In genomic region chr11:109085708-109086373, GRCh38 we compare ENCODE assay signal across 18 cellular contexts.
DNase-seq lines count a peak whose midpoint lies in the region; ATAC-seq and TF ChIP-seq lines count a peak whose summit lies in the region.
"Had no signal": no experiment of that assay in that cellular context is flagged by ENCODE, and none has a peak within 500 bp of the region (broad histone marks: within the 10 kb centered on the region; RNA-seq: fewer than 3 reads in every experiment).

No MANE protein-coding gene starts in this region.

- H3K4me3 ChIP-seq in ACC112 (ENCODE audit: low read depth, low read length) (peak overlapping the region; percentile 69), ascending aorta (peak overlapping the region in 1 of 2 donors; percentile 2), right cardiac atrium (ENCODE audit: low read length) (no peak overlapping the region), colonic mucosa (no peak overlapping the region)
- H3K4me3 ChIP-seq: neural progenitor cell, upper lobe of left lung had no signal

- H3K9me3 ChIP-seq in ascending aorta (peaks cover 0 to 6% of the 10 kb centered on the region in 2 donors), right cardiac atrium (ENCODE audit: control insufficient read depth, low read length) (no peaks in the 10 kb centered on the region), colonic mucosa (no peaks in the 10 kb centered on the region)
- H3K9me3 ChIP-seq: upper lobe of left lung had no signal

- H3K36me3 Mint-ChIP-seq in MCF 10A (ENCODE audit: insufficient read depth, unreplicated experiment), result no peaks in the 10 kb centered on the region
- H3K36me3 Mint-ChIP-seq: activated naive CD8-positive, alpha-beta T cell treated with anti-CD3 and anti-CD28 coated beads for 36 hours; neural progenitor cell had no signal

- no peaks in the 10 kb centered on the region for H3K79me2 ChIP-seq in ACC112 (ENCODE audit: control insufficient read depth, insufficient read depth, low read length, unreplicated experiment)

- CTCF ChIA-PET in MCF 10A (lab: Yijun Ruan, JAX), result interaction anchor here (0.6 kb wide), 1 partner anchor 99 kb away, joined by 4 read pairs; no protein-coding TSS in a partner anchor

- POLR2A ChIA-PET in MCF 10A (lab: Yijun Ruan, JAX), result interaction anchor here (0.6 to 0.7 kb wide), 2 partner anchors 25 to 391 kb away, joined by 3 to 4 read pairs; no protein-coding TSS in a partner anchor

- no peaks in the 10 kb centered on the region for H3K4me1 Mint-ChIP-seq in MCF 10A (ENCODE audit: insufficient read depth, unreplicated experiment)
- H3K4me1 Mint-ChIP-seq: activated naive CD8-positive, alpha-beta T cell treated with anti-CD3 and anti-CD28 coated beads for 36 hours; H9; neural progenitor cell had no signal

- peak; percentile 88 to 92 for ATAC-seq in right cardiac atrium

- no peaks in the 10 kb centered on the region for H3K27me3 Mint-ChIP-seq in MCF 10A (ENCODE audit: insufficient read depth, unreplicated experiment)
- H3K27me3 Mint-ChIP-seq: activated naive CD8-positive, alpha-beta T cell treated with anti-CD3 and anti-CD28 coated beads for 36 hours had no signal

- WGBS in right cardiac atrium, result 51% methylated on average over 5 of the region's 5 CpGs

- TF ChIP-seq CTCF in ascending aorta (IDR thresholded peaks at IDR 0.05) (no peak), colonic mucosa (IDR thresholded peaks at IDR 0.05) (no peak), MCF 10A (IDR thresholded peaks at IDR 0.05; ENCODE audit: unreplicated experiment) (no peak)

- BruUV-seq in MCF 10A (replicated peaks; lab: Mats Ljungman, UMichigan), result no TSS peak

- peaks cover 9% of the 10 kb centered on the region for H3K4me1 ChIP-seq in ACC112 (ENCODE audit: control insufficient read depth, insufficient read depth, low read length, unreplicated experiment)
- peaks cover 0 to 3% of the 10 kb centered on the region in 2 donors for H3K4me1 ChIP-seq in ascending aorta
- no peaks in the 10 kb centered on the region for H3K4me1 ChIP-seq in right cardiac atrium (ENCODE audit: control insufficient read depth, insufficient read depth, low read length)
- no peaks in the 10 kb centered on the region for H3K4me1 ChIP-seq in colonic mucosa
- H3K4me1 ChIP-seq: neural progenitor cell, upper lobe of left lung had no signal

- no peaks in the 10 kb centered on the region for H3K9me3 Mint-ChIP-seq in MCF 10A (ENCODE audit: unreplicated experiment)

- no peak overlapping the region for H3K27ac Mint-ChIP-seq in MCF 10A (ENCODE audit: low read depth, unreplicated experiment)
- H3K27ac Mint-ChIP-seq: activated naive CD8-positive, alpha-beta T cell treated with anti-CD3 and anti-CD28 coated beads for 36 hours; H9; neural progenitor cell had no signal

- H3K36me3 ChIP-seq in ACC112 (ENCODE audit: insufficient read depth, low read length), result no peaks in the 10 kb centered on the region
- H3K36me3 ChIP-seq in ascending aorta, result no peaks in the 10 kb centered on the region
- no peaks in the 10 kb centered on the region for H3K36me3 ChIP-seq in colonic mucosa
- H3K36me3 ChIP-seq: neural progenitor cell, upper lobe of left lung had no signal

- no peaks in the 10 kb centered on the region for H3K27me3 ChIP-seq in ACC112 (ENCODE audit: insufficient read depth, low read length)
- no peaks in the 10 kb centered on the region for H3K27me3 ChIP-seq in ascending aorta
- no peaks in the 10 kb centered on the region for H3K27me3 ChIP-seq in right cardiac atrium (ENCODE audit: control insufficient read depth, insufficient read depth)
- H3K27me3 ChIP-seq in colonic mucosa, result no peaks in the 10 kb centered on the region
- H3K27me3 ChIP-seq: neural progenitor cell, upper lobe of left lung had no signal

- no peak overlapping the region for H3K9ac ChIP-seq in colonic mucosa (ENCODE audit: low read depth in 2 of 2, low read length in 2 of 2)
- H3K9ac ChIP-seq: neural progenitor cell had no signal

- peak overlapping the region; percentile 99 for H2AFZ ChIP-seq in ACC112 (ENCODE audit: low read length, unreplicated experiment)
- H2AFZ ChIP-seq: neural progenitor cell had no signal

- peak; percentile 49 for DNase-seq in HS-5 (ENCODE audit: low read depth)
- DNase-seq in ascending aorta (ENCODE audit: low spot score in 2 of 2), result no peak
- DNase-seq in right cardiac atrium, result peak; percentile 33 to 82 (median 66)
- no peak for DNase-seq in HK-2 (ENCODE audit: unreplicated experiment)
- DNase-seq in ecto neural progenitor cell (ENCODE audit: low spot score), result no peak
- no peak for DNase-seq in colonic mucosa
- no peak for DNase-seq in MCF 10A (ENCODE audit: unreplicated experiment)
- DNase-seq: activated naive CD8-positive, alpha-beta T cell treated with anti-CD3 and anti-CD28 coated beads for 36 hours; dermis blood vessel endothelial cell; DMS79 treated with DMSO at 0.1 percent for 48 hours; H9; NCI-H1930; NCI-H82; stimulated activated CD4-positive, alpha-beta T cell treated with anti-CD3 and anti-CD28 coated beads, Interleukin-12 subunit alpha, Interleukin-12 subunit beta, amount 100 ng/mL, for 4 hours; upper lobe of left lung had no signal

- H3K4me3 Mint-ChIP-seq in MCF 10A (ENCODE audit: unreplicated experiment), result no peak overlapping the region
- H3K4me3 Mint-ChIP-seq: activated naive CD8-positive, alpha-beta T cell treated with anti-CD3 and anti-CD28 coated beads for 36 hours; H9; neural progenitor cell had no signal

- H3K27ac ChIP-seq in ACC112 (ENCODE audit: low read depth, low read length) (peak overlapping the region; percentile 60), ascending aorta (peak overlapping the region; percentile 51 to 62), right cardiac atrium (ENCODE audit: low read length) (no peak overlapping the region), colonic mucosa (no peak overlapping the region)
- H3K27ac ChIP-seq: neural progenitor cell, upper lobe of left lung, VCaP had no signal

- intact Hi-C loops in ascending aorta (cut with DNase I) (no loop called here), right cardiac atrium (cut with DNase I) (no loop called here), colonic mucosa (cut with DNase I) (no loop called here), MCF 10A (cut with micrococcal nuclease) (no loop called here)

Comparison
In these comparisons a context has a peak if more than half of its experiments do, and no peak if none do; other contexts are left out.
1. H3K27ac ChIP-seq: peak in ACC112 (single experiment) and ascending aorta (2 of 2); none in right cardiac atrium (single experiment) and colonic mucosa (single experiment).
2. DNase-seq: peak in HS-5 (single experiment) and right cardiac atrium (3 of 3); none in ascending aorta (0 of 2), HK-2 (single experiment), ecto neural progenitor cell (single experiment), colonic mucosa (single experiment) and MCF 10A (single experiment).